ENCODE assay signal across 28 cellular contexts in genomic region chr7:4634166-4634565, GRCh38. TPM values are rescaled to one million over a fixed set of nuclear protein-coding genes. Genes with fewer than 3 reads are reported as not detected.
DNase-seq lines count a peak whose midpoint lies in the region; ATAC-seq and TF ChIP-seq lines count a peak whose summit lies in the region.
"Had no signal": no experiment of that assay in that cellular context is flagged by ENCODE, and none has a peak within 500 bp of the region (broad histone marks: within the 10 kb centered on the region; RNA-seq: fewer than 3 reads in every experiment).

No MANE protein-coding gene starts in this region.

- H3K27me3 ChIP-seq in esophagus squamous epithelium, result no peaks in the 10 kb centered on the region
- H3K27me3 ChIP-seq in body of pancreas, result no peaks in the 10 kb centered on the region
- H3K27me3 ChIP-seq: Peyer's patch, sigmoid colon, tibial artery had no signal

- H3K4me1 ChIP-seq in esophagus squamous epithelium (peaks cover 0 to 28% (median 13%) of the 10 kb centered on the region in 3 donors), body of pancreas (peaks cover 10% of the 10 kb centered on the region)

- H3K36me3 Mint-ChIP-seq in WTC11, result no peaks in the 10 kb centered on the region
- H3K36me3 Mint-ChIP-seq: CD8-positive, alpha-beta memory T cell; IgD-negative memory B cell had no signal

- DNase-seq in HCEC 1CT, result peak; percentile 27
- no peak for DNase-seq in RWPE1 (ENCODE audit: low spot score)
- no peak for DNase-seq in esophagus squamous epithelium (lab: John Stamatoyannopoulos, UW)
- DNase-seq in skeletal muscle cell (ENCODE audit: low read depth), result peak; percentile 45
- DNase-seq in WTC11 (ENCODE audit: low spot score), result no peak
- no peak for DNase-seq in body of pancreas
- DNase-seq: activated CD4-positive, alpha-beta T cell treated with anti-CD3 and anti-CD28 coated beads, Interleukin-2, amount 10 ng/mL, durations not matched to agents 7 days and 5 days; activated naive CD4-positive, alpha-beta T cell treated with anti-CD3 and anti-CD28 coated beads, Interleukin-2, amount 50 U/mL, for 16 hours; AML-193; anterior cingulate cortex; CD8-positive, alpha-beta memory T cell; HFFc6; lower lobe of right lung; NCI-H2171; NCI-H510A treated with DMSO at 0.1 percent for 48 hours; NK-92 treated with Interleukin-12 subunit alpha and Interleukin-12 subunit beta, amount 100 ng/mL, for 24 hours; Peyer's patch; sigmoid colon; stomach; T-helper 17 cell; tibial artery had no signal

- ATAC-seq in WTC11, result no peak
- no peak for ATAC-seq in body of pancreas
- no peak for ATAC-seq in HG02884 (IDR thresholded peaks at IDR 0.05; ENCODE audit: unreplicated experiment)
- ATAC-seq: lower lobe of right lung, T-helper 17 cell had no signal

- no peak overlapping the region for H3K4me3 Mint-ChIP-seq in WTC11
- H3K4me3 Mint-ChIP-seq: activated CD4-positive, alpha-beta T cell treated with anti-CD3 and anti-CD28 coated beads, Interleukin-2, amount 10 ng/mL, durations not matched to agents 7 days and 5 days; activated T-helper 1 cell treated with anti-CD3 and anti-CD28 coated beads, Interleukin-12 subunit alpha, Interleukin-12 subunit beta, Interleukin-2, Interleukin-4 antibody, amounts not matched to agents 30 ng/mL and 10 ng/mL and 1 ng/mL, durations not matched to agents 14 hours and 24 hours and 36 hours; CD8-positive, alpha-beta memory T cell; central memory CD8-positive, alpha-beta T cell; HFFc6; IgD-negative memory B cell; neural crest cell; T-helper 17 cell had no signal

- POLR2A ChIA-PET in RWPE1 (lab: Yijun Ruan, JAX; ENCODE audit: low non-redundant PET), result interaction anchor here (0.7 kb wide), 1 partner anchor 56 kb away, joined by 8 read pairs; no protein-coding TSS in a partner anchor
- POLR2A ChIA-PET in WTC11 (lab: Charles Lee), result no interaction called here

- intact Hi-C loops in esophagus squamous epithelium (cut with DNase I) (no loop called here), body of pancreas (cut with DNase I) (no loop called here)

- CTCF ChIA-PET in RWPE1 (lab: Yijun Ruan, JAX), result interaction anchor here (0.6 kb wide), 2 partner anchors 182 to 765 kb away, joined by 3 read pairs; no protein-coding TSS in a partner anchor
- CTCF ChIA-PET in WTC11 (lab: Charles Lee), result no interaction called here

- H3K27ac ChIP-seq in RWPE1 (peak overlapping the region; percentile 98), esophagus squamous epithelium (peak overlapping the region in 3 of 4 donors; percentile 25 to 51 (median 34)), body of pancreas (no peak overlapping the region)
- H3K27ac ChIP-seq: lower lobe of right lung, Peyer's patch, sigmoid colon, stomach, tibial artery, VCaP had no signal

- no peak overlapping the region for H3K27ac Mint-ChIP-seq in WTC11
- H3K27ac Mint-ChIP-seq: activated CD4-positive, alpha-beta T cell treated with anti-CD3 and anti-CD28 coated beads, Interleukin-2, amount 10 ng/mL, durations not matched to agents 7 days and 5 days; activated T-helper 1 cell treated with anti-CD3 and anti-CD28 coated beads, Interleukin-12 subunit alpha, Interleukin-12 subunit beta, Interleukin-2, Interleukin-4 antibody, amounts not matched to agents 30 ng/mL and 10 ng/mL and 1 ng/mL, durations not matched to agents 14 hours and 24 hours and 36 hours; CD8-positive, alpha-beta memory T cell; HFFc6; IgD-negative memory B cell; progenitor cell of endocrine pancreas; T-helper 17 cell had no signal

- 22 to 41% methylated on average over 4 of the region's 4 CpGs for WGBS in esophagus squamous epithelium, 2 donors
- 61 to 78% methylated on average over 4 of the region's 4 CpGs for WGBS in body of pancreas, 2 donors

- H3K27me3 Mint-ChIP-seq in WTC11 (ENCODE audit: low read depth), result peaks cover 63% of the 10 kb centered on the region
- H3K27me3 Mint-ChIP-seq: activated CD4-positive, alpha-beta T cell treated with anti-CD3 and anti-CD28 coated beads, Interleukin-2, amount 10 ng/mL, durations not matched to agents 7 days and 5 days; T-helper 17 cell had no signal

- no peaks in the 10 kb centered on the region for H3K36me3 ChIP-seq in esophagus squamous epithelium
- no peaks in the 10 kb centered on the region for H3K36me3 ChIP-seq in body of pancreas (replicated peaks in 1 of 2; ENCODE audit: insufficient read depth in 1 of 2, low read depth in 2 of 2)
- H3K36me3 ChIP-seq: lower lobe of right lung, Peyer's patch, sigmoid colon, stomach, tibial artery had no signal

- no peaks in the 10 kb centered on the region for H3K9me3 Mint-ChIP-seq in WTC11
- H3K9me3 Mint-ChIP-seq: activated CD4-positive, alpha-beta T cell treated with anti-CD3 and anti-CD28 coated beads, Interleukin-2, amount 10 ng/mL, durations not matched to agents 7 days and 5 days; activated T-helper 1 cell treated with anti-CD3 and anti-CD28 coated beads, Interleukin-12 subunit alpha, Interleukin-12 subunit beta, Interleukin-2, Interleukin-4 antibody, amounts not matched to agents 30 ng/mL and 10 ng/mL and 1 ng/mL, durations not matched to agents 14 hours and 24 hours and 36 hours; CD8-positive, alpha-beta memory T cell; central memory CD8-positive, alpha-beta T cell; HFFc6; IgD-negative memory B cell; neural crest cell had no signal

- peaks cover 8% of the 10 kb centered on the region for H3K4me1 Mint-ChIP-seq in WTC11
- H3K4me1 Mint-ChIP-seq: central memory CD8-positive, alpha-beta T cell had no signal

- TF ChIP-seq POLR2A in esophagus squamous epithelium (IDR thresholded peaks at IDR 0.05), result no peak
- no peak for TF ChIP-seq POLR2A in body of pancreas (IDR thresholded peaks at IDR 0.05)

- no peak overlapping the region for H3K4me3 ChIP-seq in esophagus squamous epithelium
- no peak overlapping the region for H3K4me3 ChIP-seq in skeletal muscle cell (ENCODE audit: low read depth, low read length)
- H3K4me3 ChIP-seq in body of pancreas, result no peak overlapping the region
- H3K4me3 ChIP-seq: lower lobe of right lung, Peyer's patch, sigmoid colon, stomach, tibial artery had no signal

- TF ChIP-seq CTCF in RWPE1 (conservative IDR thresholded peaks at IDR 0.05; ENCODE audit: low read depth) (no peak), esophagus squamous epithelium (IDR thresholded peaks at IDR 0.05) (no peak), WTC11 (IDR thresholded peaks at IDR 0.05) (no peak), body of pancreas (IDR thresholded peaks at IDR 0.05) (no peak)

- no peaks in the 10 kb centered on the region for H3K9me3 ChIP-seq in esophagus squamous epithelium
- H3K9me3 ChIP-seq in body of pancreas, result no peaks in the 10 kb centered on the region
- H3K9me3 ChIP-seq: lower lobe of right lung, Peyer's patch, sigmoid colon, stomach, tibial artery had no signal

TF ChIP-seq in WTC11, 78 proteins besides CTCF, POLR2A, EP300 and RAD21 (continues in another document):
- TF ChIP-seq ZNF317 (CRISPR knock-in tag; IDR thresholded peaks at IDR 0.05; ENCODE audit: borderline replicate concordance, low read depth) (no peak), RELA (CRISPR knock-in tag; IDR thresholded peaks at IDR 0.05; ENCODE audit: borderline replicate concordance) (no peak), TEAD4 (CRISPR knock-in tag; IDR thresholded peaks at IDR 0.05) (no peak), ZNF121 (CRISPR knock-in tag; IDR thresholded peaks at IDR 0.05) (no peak), ZNF425 (CRISPR knock-in tag; conservative IDR thresholded peaks at IDR 0.05) (no peak), ZNF281 (CRISPR knock-in tag; IDR thresholded peaks at IDR 0.05) (no peak), USF2 (CRISPR knock-in tag; IDR thresholded peaks at IDR 0.05) (no peak)

RNA-seq across cellular contexts. Expression of gene FOXK1, which starts 47.9 kb away (rescaled TPM):
- total RNA-seq in esophagus squamous epithelium, result 10 to 100 TPM; 11.9 to 25.7 (median 15.9) TPM
- 17.1 to 21.9 TPM (median 17.2 TPM) in 3 replicates for total RNA-seq in WTC11 (2021)
- total RNA-seq in body of pancreas, result 10 to 100 TPM; 16.2 to 17.6 TPM

Comparison
In these comparisons a context has a peak if more than half of its experiments do, and no peak if none do; other contexts are left out.
1. DNase-seq: peak in HCEC 1CT (single experiment) and skeletal muscle cell (single experiment); none in RWPE1 (single experiment), esophagus squamous epithelium (single experiment), WTC11 (single experiment) and body of pancreas (0 of 4).
2. H3K27ac ChIP-seq: peak in RWPE1 (single experiment) and esophagus squamous epithelium (3 of 4); none in body of pancreas (0 of 4).